ENCODE assay signal across 9 cellular contexts in genomic region chr18:62869327-62869726, GRCh38.
A peak's percentile ranks its signal among the peaks of the same experiment; 100 is the strongest.
DNase-seq lines count a peak whose midpoint lies in the region; ATAC-seq and TF ChIP-seq lines count a peak whose summit lies in the region.
"Had no signal": no experiment of that assay in that cellular context is flagged by ENCODE, and none has a peak within 500 bp of the region (broad histone marks: within the 10 kb centered on the region; RNA-seq: fewer than 3 reads in every experiment).

No MANE protein-coding gene starts in this region.

- H3K9me3 Mint-ChIP-seq in activated CD8-positive, alpha-beta memory T cell treated with anti-CD3 and anti-CD28 coated beads, Interleukin-2, amount 10 ng/mL, durations not matched to agents 7 days and 5 days (ENCODE audit: low read depth), result no peaks in the 10 kb centered on the region
- no peaks in the 10 kb centered on the region for H3K9me3 Mint-ChIP-seq in activated T-helper 17 cell treated with anti-CD3 and anti-CD28 coated beads, Interleukin-2, amount 50 U/mL, for 72 hours
- no peaks in the 10 kb centered on the region for H3K9me3 Mint-ChIP-seq in stimulated activated naive CD8-positive, alpha-beta T cell treated with anti-CD3 and anti-CD28 coated beads, Interleukin-15, Interleukin-2, amounts not matched to agents 100 ng/mL and 50 ng/mL, for 24 hours

- intact Hi-C loops in colonic mucosa (cut with DNase I), result no loop called here

- CTCF ChIA-PET in activated CD8-positive, alpha-beta memory T cell treated with anti-CD3 and anti-CD28 coated beads, Interleukin-2, amount 10 ng/mL, durations not matched to agents 7 days and 5 days (lab: Charles Lee), result interaction anchor here (1.2 to 1.4 kb wide), 3 partner anchors 103 to 153 kb away, joined by 3 to 5 read pairs (median 3); no protein-coding TSS in a partner anchor

- no peaks in the 10 kb centered on the region for H3K27me3 Mint-ChIP-seq in activated CD8-positive, alpha-beta memory T cell treated with anti-CD3 and anti-CD28 coated beads, Interleukin-2, amount 10 ng/mL, durations not matched to agents 7 days and 5 days
- H3K27me3 Mint-ChIP-seq in activated T-helper 17 cell treated with anti-CD3 and anti-CD28 coated beads, Interleukin-2, amount 50 U/mL, for 72 hours, result no peaks in the 10 kb centered on the region
- no peaks in the 10 kb centered on the region for H3K27me3 Mint-ChIP-seq in stimulated activated naive CD8-positive, alpha-beta T cell treated with anti-CD3 and anti-CD28 coated beads, Interleukin-15, Interleukin-2, amounts not matched to agents 100 ng/mL and 50 ng/mL, for 24 hours

- no peak for TF ChIP-seq CTCF in colonic mucosa (IDR thresholded peaks at IDR 0.05)

- peak overlapping the region; percentile 70 for H3K4me3 Mint-ChIP-seq in activated CD8-positive, alpha-beta memory T cell treated with anti-CD3 and anti-CD28 coated beads, Interleukin-2, amount 10 ng/mL, durations not matched to agents 7 days and 5 days
- peak overlapping the region; percentile 53 for H3K4me3 Mint-ChIP-seq in activated T-helper 17 cell treated with anti-CD3 and anti-CD28 coated beads, Interleukin-2, amount 50 U/mL, for 72 hours
- H3K4me3 Mint-ChIP-seq in stimulated activated naive CD8-positive, alpha-beta T cell treated with anti-CD3 and anti-CD28 coated beads, Interleukin-15, Interleukin-2, amounts not matched to agents 100 ng/mL and 50 ng/mL, for 24 hours, result peak overlapping the region; percentile 68

- H3K36me3 ChIP-seq in colonic mucosa, result no peaks in the 10 kb centered on the region
- H3K36me3 ChIP-seq: neutrophil had no signal

- H3K9me3 ChIP-seq in colonic mucosa, result no peaks in the 10 kb centered on the region
- H3K9me3 ChIP-seq: neutrophil had no signal

- H3K4me1 Mint-ChIP-seq in activated CD8-positive, alpha-beta memory T cell treated with anti-CD3 and anti-CD28 coated beads, Interleukin-2, amount 10 ng/mL, durations not matched to agents 7 days and 5 days, result peaks cover 20% of the 10 kb centered on the region
- H3K4me1 Mint-ChIP-seq in activated T-helper 17 cell treated with anti-CD3 and anti-CD28 coated beads, Interleukin-2, amount 50 U/mL, for 72 hours, result peaks cover 4% of the 10 kb centered on the region
- peaks cover 19% of the 10 kb centered on the region for H3K4me1 Mint-ChIP-seq in stimulated activated naive CD8-positive, alpha-beta T cell treated with anti-CD3 and anti-CD28 coated beads, Interleukin-15, Interleukin-2, amounts not matched to agents 100 ng/mL and 50 ng/mL, for 24 hours (ENCODE audit: low read depth)

- no peaks in the 10 kb centered on the region for H3K27me3 ChIP-seq in colonic mucosa
- H3K27me3 ChIP-seq: neutrophil had no signal

- peaks cover 10% of the 10 kb centered on the region for H3K36me3 Mint-ChIP-seq in activated CD8-positive, alpha-beta memory T cell treated with anti-CD3 and anti-CD28 coated beads, Interleukin-2, amount 10 ng/mL, durations not matched to agents 7 days and 5 days
- no peaks in the 10 kb centered on the region for H3K36me3 Mint-ChIP-seq in activated T-helper 17 cell treated with anti-CD3 and anti-CD28 coated beads, Interleukin-2, amount 50 U/mL, for 72 hours (ENCODE audit: low read depth)
- H3K36me3 Mint-ChIP-seq in stimulated activated naive CD8-positive, alpha-beta T cell treated with anti-CD3 and anti-CD28 coated beads, Interleukin-15, Interleukin-2, amounts not matched to agents 100 ng/mL and 50 ng/mL, for 24 hours (ENCODE audit: low read depth), result no peaks in the 10 kb centered on the region

- no peak for DNase-seq in activated CD8-positive, alpha-beta memory T cell treated with anti-CD3 and anti-CD28 coated beads, Interleukin-2, amount 10 ng/mL, durations not matched to agents 7 days and 5 days
- no peak for DNase-seq in activated CD8-positive, alpha-beta memory T cell treated with anti-CD3 and anti-CD28 coated beads for 24 hours
- DNase-seq in epidermal melanocyte (ENCODE audit: insufficient read length, low spot score), result no peak
- DNase-seq in NCI-H446 (lab: John Stamatoyannopoulos, UW), result no peak
- DNase-seq in colonic mucosa, result no peak

- no peak overlapping the region for H3K27ac ChIP-seq in colonic mucosa
- H3K27ac ChIP-seq: neutrophil had no signal

- H3K9ac ChIP-seq in colonic mucosa (ENCODE audit: low read depth in 2 of 2, low read length in 2 of 2), result no peak overlapping the region

- H3K4me1 ChIP-seq in colonic mucosa, result no peaks in the 10 kb centered on the region

- peak; percentile 50 for ATAC-seq in activated CD8-positive, alpha-beta memory T cell treated with anti-CD3 and anti-CD28 coated beads, Interleukin-2, amount 10 ng/mL, durations not matched to agents 7 days and 5 days
- ATAC-seq in HG02885 (IDR thresholded peaks at IDR 0.05; ENCODE audit: poor library complexity, unreplicated experiment), result peak; percentile 53
- ATAC-seq in activated T-helper 17 cell treated with anti-CD3 and anti-CD28 coated beads, Interleukin-2, amount 50 U/mL, for 72 hours (replicated peaks), result peak; percentile 60

- peak overlapping the region; percentile 87 for H3K27ac Mint-ChIP-seq in activated CD8-positive, alpha-beta memory T cell treated with anti-CD3 and anti-CD28 coated beads, Interleukin-2, amount 10 ng/mL, durations not matched to agents 7 days and 5 days
- peak overlapping the region; percentile 41 for H3K27ac Mint-ChIP-seq in activated T-helper 17 cell treated with anti-CD3 and anti-CD28 coated beads, Interleukin-2, amount 50 U/mL, for 72 hours
- peak overlapping the region; percentile 87 for H3K27ac Mint-ChIP-seq in stimulated activated naive CD8-positive, alpha-beta T cell treated with anti-CD3 and anti-CD28 coated beads, Interleukin-15, Interleukin-2, amounts not matched to agents 100 ng/mL and 50 ng/mL, for 24 hours

- no peak overlapping the region for H3K4me3 ChIP-seq in colonic mucosa
